ENCODE assay signal across 2 cellular contexts in the genomic region with DNA sequence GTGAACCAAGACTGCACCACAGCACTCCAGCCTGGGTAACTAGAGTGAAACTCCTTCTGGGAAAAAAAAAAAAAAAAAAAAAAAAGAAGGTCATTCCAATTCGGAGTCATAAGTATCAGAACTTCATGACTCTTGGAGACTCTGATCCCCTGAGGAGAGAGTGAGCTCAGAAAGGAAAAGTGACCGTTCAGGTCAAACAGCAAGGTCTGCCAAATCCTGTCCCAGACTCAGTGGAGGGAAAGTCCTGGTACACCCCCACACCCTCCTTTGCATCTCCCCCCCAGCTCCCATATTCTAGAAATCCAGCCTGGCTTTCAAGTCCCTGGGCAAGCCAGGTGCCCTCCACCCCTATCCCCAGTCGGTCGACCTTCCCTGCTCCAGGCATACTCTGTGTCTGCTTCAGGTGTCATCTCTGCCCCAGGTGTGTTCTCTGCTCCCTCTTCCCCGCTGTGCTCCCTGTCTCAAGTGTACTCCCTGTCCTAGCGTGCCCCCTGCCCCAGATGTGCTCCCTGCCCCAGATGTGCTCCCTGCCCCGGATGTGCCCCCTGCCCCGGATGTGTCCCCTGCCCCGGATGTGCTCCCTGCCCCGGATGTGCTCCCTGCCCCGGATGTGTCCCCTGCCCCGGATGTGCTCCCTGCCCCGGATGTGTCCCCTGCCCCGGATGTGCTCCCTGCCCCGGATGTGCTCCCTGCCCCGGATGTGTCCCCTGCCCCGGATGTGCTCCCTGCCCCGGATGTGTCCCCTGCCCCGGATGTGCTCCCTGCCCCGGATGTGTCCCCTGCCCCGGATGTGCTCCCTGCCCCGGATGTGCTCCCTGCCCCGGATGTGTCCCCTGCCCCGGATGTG. TPM values are rescaled to one million over a fixed set of nuclear protein-coding genes. Genes with fewer than 3 reads are reported as not detected.
"Had no signal": no experiment of that assay in that cellular context is flagged by ENCODE, and none has a peak within 500 bp of the region (broad histone marks: within the 10 kb centered on the region; RNA-seq: fewer than 3 reads in every experiment).

No MANE protein-coding gene starts in this region.

RNA-seq across cellular contexts. Expression of gene RASD2, which starts 49.3 kb away (rescaled TPM):
- total RNA-seq: naive thymus-derived CD8-positive, alpha-beta T cell; pulmonary artery endothelial cell had no signal
